Comparison of ENCODE assay signal across 1 cellular context in genomic region chr5:135993248-135993893, GRCh38.
TF ChIP-seq lines count a peak whose summit lies in the region.

No MANE protein-coding gene starts in this region.

TF ChIP-seq in endothelial cell of umbilical vein, 7 proteins besides CTCF, POLR2A, EP300 and RAD21 (continued from another document):
- no peak for TF ChIP-seq MAX (IDR thresholded peaks at IDR 0.05; ENCODE audit: insufficient read depth, insufficient read length)
TF ChIP-seq in endothelial cell of umbilical vein: peak in this region for 0.
